ENCODE assay signal across 17 cellular contexts in genomic region chr6:85421963-85422362, GRCh38. TPM values are rescaled to one million over a fixed set of nuclear protein-coding genes. Genes with fewer than 3 reads are reported as not detected.
DNase-seq lines count a peak whose midpoint lies in the region; TF ChIP-seq lines count a peak whose summit lies in the region.
"Had no signal": no experiment of that assay in that cellular context is flagged by ENCODE, and none has a peak within 500 bp of the region (broad histone marks: within the 10 kb centered on the region; RNA-seq: fewer than 3 reads in every experiment).

No MANE protein-coding gene starts in this region.

- peak overlapping the region; percentile 36 for H3K4me2 ChIP-seq in osteoblast (ENCODE audit: insufficient read depth, low read length)

- peaks cover 2% of the 10 kb centered on the region for H3K9me3 ChIP-seq in osteoblast (ENCODE audit: low read depth, low read length)
- peaks cover 2% of the 10 kb centered on the region for H3K9me3 ChIP-seq in WERI-Rb-1 (ENCODE audit: severe bottlenecking)

- H2AFZ ChIP-seq in osteoblast (ENCODE audit: low read length) = peak overlapping the region; percentile 5

- H3K79me2 ChIP-seq in osteoblast (ENCODE audit: insufficient read depth, low read length) = no peaks in the 10 kb centered on the region

- H3K36me3 ChIP-seq in osteoblast (ENCODE audit: insufficient read depth, low read length) (no peaks in the 10 kb centered on the region), WERI-Rb-1 (no peaks in the 10 kb centered on the region)
- H3K36me3 ChIP-seq: transverse colon had no signal

- H3K4me3 ChIP-seq in osteoblast (ENCODE audit: insufficient read depth, low read length) (no peak overlapping the region), WERI-Rb-1 (ENCODE audit: low read depth, low read length) (no peak overlapping the region)
- H3K4me3 ChIP-seq: transverse colon had no signal

- peaks cover 57% of the 10 kb centered on the region for H3K4me1 ChIP-seq in osteoblast (ENCODE audit: insufficient read depth, low read length)

- TF ChIP-seq CTCF in osteoblast (IDR thresholded peaks at IDR 0.05; ENCODE audit: extremely low read depth, low read depth, low read length) (no peak), WERI-Rb-1 (IDR thresholded peaks at IDR 0.05; ENCODE audit: low read depth, low read length) (no peak)

- no peaks in the 10 kb centered on the region for H4K20me1 ChIP-seq in osteoblast (ENCODE audit: insufficient read depth, low read length)

- peak overlapping the region; percentile 72 for H3K27ac ChIP-seq in osteoblast (ENCODE audit: low read depth, low read length)
- no peak overlapping the region for H3K27ac ChIP-seq in WERI-Rb-1
- H3K27ac ChIP-seq: transverse colon had no signal

- H3K27me3 ChIP-seq in osteoblast (ENCODE audit: insufficient read depth, low read length) = no peaks in the 10 kb centered on the region
- peaks cover 14% of the 10 kb centered on the region for H3K27me3 ChIP-seq in WERI-Rb-1 (ENCODE audit: insufficient read depth, low read depth, severe bottlenecking)
- H3K27me3 ChIP-seq: transverse colon had no signal

- peak; percentile 87 for DNase-seq in EH (ENCODE audit: low read depth)
- DNase-seq in NCI-H226 = peak; percentile 42
- peak; percentile 77 for DNase-seq in dedifferentiated amniotic fluid mesenchymal stem cell (ENCODE audit: extremely low spot score)
- DNase-seq in osteoblast (ENCODE audit: insufficient read length, low spot score, missing footprints) = no peak
- DNase-seq in WERI-Rb-1 = no peak
- no peak for DNase-seq in HCEC 1CT
- no peak for DNase-seq in 8988T
- DNase-seq in NCI-H1105 (lab: John Stamatoyannopoulos, UW) = no peak
- DNase-seq: dermis blood vessel endothelial cell; DMS79 treated with DMSO at 0.1 percent for 48 hours; MM.1S; NCI-H146; NCI-H2171 treated with DMSO at 0.1 percent for 48 hours; NCI-H69; stimulated activated CD4-positive, alpha-beta T cell treated with anti-CD3 and anti-CD28 coated beads, Interleukin-2, amount 100 ng/mL, for 24 hours; stimulated activated naive CD4-positive, alpha-beta T cell treated with Interleukin-2 at 50 U/mL for 16 hours; transverse colon had no signal

RNA-seq across cellular contexts. Expression of gene NT5E, which starts 27.9 kb away (rescaled TPM):
- 219 and 280 TPM in 2 replicates for total RNA-seq in osteoblast

Comparison
In these comparisons a context has a peak if more than half of its experiments do, and no peak if none do; other contexts are left out.
1. DNase-seq: peak in EH (single experiment), NCI-H226 (single experiment) and dedifferentiated amniotic fluid mesenchymal stem cell (single experiment); none in osteoblast (single experiment), WERI-Rb-1 (single experiment), HCEC 1CT (single experiment), 8988T (single experiment) and NCI-H1105 (single experiment).